Comparison of ENCODE assay signal across 8 cellular contexts in the genomic region with DNA sequence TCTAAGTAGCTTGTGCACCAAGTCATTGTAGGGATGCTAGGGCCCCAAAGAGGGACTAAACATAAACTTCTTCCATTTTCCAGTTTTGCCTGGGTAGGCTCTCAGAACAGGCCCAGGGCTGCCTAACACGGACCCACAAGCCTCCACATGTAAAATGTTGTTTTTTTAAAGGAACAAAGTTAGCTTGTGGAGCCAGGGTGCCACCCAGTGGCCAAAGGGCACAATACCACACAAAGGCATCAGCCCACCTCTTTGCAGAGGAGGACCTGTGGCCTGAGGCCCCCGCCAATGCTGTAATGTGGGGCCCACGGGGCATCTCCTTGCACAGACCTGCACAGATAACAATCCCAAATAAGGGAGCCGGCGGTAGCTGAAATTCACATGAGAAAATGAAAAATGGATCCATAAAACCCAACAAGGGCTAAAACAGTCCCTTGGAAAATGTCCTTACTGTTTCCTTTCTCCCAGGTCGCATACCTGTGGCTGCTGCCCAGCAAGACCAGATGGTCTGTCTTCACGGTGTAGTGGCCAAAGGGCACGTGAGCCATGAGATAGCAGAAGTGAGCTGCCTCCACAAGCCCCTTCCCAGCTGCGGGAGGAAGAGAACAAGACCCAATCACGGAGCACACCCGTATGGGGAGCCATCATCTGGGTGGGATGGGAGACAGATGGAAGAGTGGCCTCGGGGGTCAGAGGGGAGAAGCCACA. TPM values are rescaled to one million over a fixed set of nuclear protein-coding genes. Genes with fewer than 3 reads are reported as not detected.
DNase-seq lines count a peak whose midpoint lies in the region; ATAC-seq and TF ChIP-seq lines count a peak whose summit lies in the region.

No MANE protein-coding gene starts in this region.

- H3K9me3 ChIP-seq in WERI-Rb-1 (ENCODE audit: severe bottlenecking), result no peaks in the 10 kb centered on the region

- no peaks in the 10 kb centered on the region; the same call in 1 of the 2 replicates for H3K36me3 ChIP-seq in WERI-Rb-1

- DNase-seq in AG10803 (ENCODE audit: low read depth) (peak; percentile 62), NCI-H2107 treated with DMSO at 0.1 percent for 48 hours (lab: John Stamatoyannopoulos, UW; ENCODE audit: unreplicated experiment) (peak; percentile 28), WERI-Rb-1 (peak; percentile 76), fibroblast of mammary gland (ENCODE audit: low read depth) (peak; percentile 66), omental fat pad (ENCODE audit: low spot score) (no peak)
- DNase-seq in effector CD8-positive, alpha-beta T cell (lab: John Stamatoyannopoulos, UW), result no peak

- ATAC-seq in HG02870 (IDR thresholded peaks at IDR 0.05; ENCODE audit: unreplicated experiment), result peak; percentile 71
- ATAC-seq in omental fat pad (ENCODE audit: low FRiP score), result peak; percentile 46

- TF ChIP-seq CTCF in AG10803 (conservative IDR thresholded peaks at IDR 0.05; ENCODE audit: low read length) (peak; percentile 90), GM12875 (IDR thresholded peaks at IDR 0.05; ENCODE audit: borderline replicate concordance, insufficient read depth, low read depth, low read length) (peak; percentile 82), WERI-Rb-1 (IDR thresholded peaks at IDR 0.05; ENCODE audit: low read depth, low read length) (peak; percentile 91), fibroblast of mammary gland (conservative IDR thresholded peaks at IDR 0.05; ENCODE audit: control insufficient read depth, insufficient read depth, low read depth, low read length) (peak; percentile 85), omental fat pad (IDR thresholded peaks at IDR 0.05) (no peak)

- H3K4me3 ChIP-seq in AG10803 (ENCODE audit: low read length) (no peak overlapping the region), GM12875 (ENCODE audit: low read depth, low read length) (no peak overlapping the region), WERI-Rb-1 (ENCODE audit: low read depth, low read length) (no peak overlapping the region), fibroblast of mammary gland (ENCODE audit: control insufficient read depth, low read depth, low read length) (no peak overlapping the region)

- H3K27me3 ChIP-seq in WERI-Rb-1 (ENCODE audit: insufficient read depth, low read depth, severe bottlenecking), result no peaks in the 10 kb centered on the region

- no peak overlapping the region for H3K27ac ChIP-seq in WERI-Rb-1

RNA-seq across cellular contexts. Expression of a gene that starts 23.8 kb away (rescaled TPM):
- 1 to 10 TPM in 3 of 4 donors, under 1 TPM in 1; 0.56 to 7.7 (median 1.6) TPM for total RNA-seq in omental fat pad

Comparison
In these comparisons a context has a peak if more than half of its experiments do, and no peak if none do; other contexts are left out.
1. DNase-seq: peak in AG10803 (single experiment), NCI-H2107 treated with DMSO at 0.1 percent for 48 hours (single experiment), WERI-Rb-1 (single experiment) and fibroblast of mammary gland (single experiment); none in omental fat pad (single experiment) and effector CD8-positive, alpha-beta T cell (single experiment).
2. CTCF ChIP-seq: peak in AG10803 (single experiment), GM12875 (single experiment), WERI-Rb-1 (single experiment) and fibroblast of mammary gland (single experiment); none in omental fat pad (0 of 3).